Comparison of ENCODE assay signal across 18 cellular contexts in the genomic region with DNA sequence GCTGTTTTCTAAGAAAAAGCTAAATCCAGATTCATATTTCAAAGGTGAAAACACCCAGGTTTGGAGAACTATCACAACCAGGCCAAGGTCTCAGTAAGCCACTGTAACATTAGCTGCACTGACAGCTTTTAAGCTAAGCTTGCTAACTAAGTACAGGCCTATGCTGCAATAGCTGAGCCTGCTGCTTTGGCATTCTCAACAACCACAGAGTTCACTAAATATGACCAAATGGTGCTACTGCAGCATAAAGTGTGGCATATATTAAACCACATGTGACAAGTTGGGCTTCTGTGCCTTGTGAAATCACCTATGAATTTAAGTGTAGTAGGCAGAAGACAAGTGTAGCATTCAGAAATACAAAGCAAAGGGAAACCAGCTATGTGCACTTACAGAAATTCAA.
DNase-seq lines count a peak whose midpoint lies in the region; FAIRE-seq and TF ChIP-seq lines count a peak whose summit lies in the region.
"Had no signal": no experiment of that assay in that cellular context is flagged by ENCODE, and none has a peak within 500 bp of the region (broad histone marks: within the 10 kb centered on the region; RNA-seq: fewer than 3 reads in every experiment).

No MANE protein-coding gene starts in this region.

- TF ChIP-seq CTCF in HFF-Myc (IDR thresholded peaks at IDR 0.05; ENCODE audit: low read depth, low read length, missing control alignments): no peak

- no peak overlapping the region for H3K4me3 ChIP-seq in HFF-Myc (replicated peaks; ENCODE audit: low read depth, low read length)
- H3K4me3 ChIP-seq: left ventricle myocardium inferior, vagina had no signal

- FAIRE-seq in frontal cortex (lab: Jason Lieb, UNC): no peak

- peak; percentile 15 for DNase-seq in AG08396 (ENCODE audit: low spot score)
- DNase-seq in HFF-Myc (ENCODE audit: extremely low read depth, low read depth): peak; percentile 37
- DNase-seq in amniotic epithelial cell (ENCODE audit: low read depth): peak; percentile 94
- peak; percentile 96 for DNase-seq in iris pigment epithelial cell (ENCODE audit: low read depth)
- no peak for DNase-seq in NCI-H128 (lab: John Stamatoyannopoulos, UW; ENCODE audit: unreplicated experiment)
- DNase-seq in CD1c-positive myeloid dendritic cell (ENCODE audit: extremely low spot score): no peak
- DNase-seq in NCI-H2196 (lab: John Stamatoyannopoulos, UW; ENCODE audit: unreplicated experiment): no peak
- no peak for DNase-seq in frontal cortex (ENCODE audit: low spot score in 2 of 2)
- DNase-seq: activated naive CD8-positive, alpha-beta T cell treated with anti-CD3 and anti-CD28 coated beads, Interleukin-2, amount 50 U/mL, for 24 hours; activated T-cell treated with anti-CD3 and anti-CD28 coated beads, Interleukin-2, amount 50 U/mL, for 4 hours; AML-193; erythroblast; KG1; left ventricle myocardium inferior; NCI-H510A treated with DMSO at 0.1 percent for 48 hours; posterior cingulate gyrus; stimulated activated CD4-positive, alpha-beta T cell treated with anti-CD3 and anti-CD28 coated beads, Interleukin-12 subunit alpha, Interleukin-12 subunit beta, amount 100 ng/mL, for 4 hours had no signal

Comparison
In these comparisons a context has a peak if more than half of its experiments do, and no peak if none do; other contexts are left out.
1. DNase-seq: peak in AG08396 (single experiment), HFF-Myc (single experiment), amniotic epithelial cell (single experiment) and iris pigment epithelial cell (single experiment); none in NCI-H128 (single experiment), CD1c-positive myeloid dendritic cell (single experiment), NCI-H2196 (single experiment) and frontal cortex (0 of 2).